In the genomic region with DNA sequence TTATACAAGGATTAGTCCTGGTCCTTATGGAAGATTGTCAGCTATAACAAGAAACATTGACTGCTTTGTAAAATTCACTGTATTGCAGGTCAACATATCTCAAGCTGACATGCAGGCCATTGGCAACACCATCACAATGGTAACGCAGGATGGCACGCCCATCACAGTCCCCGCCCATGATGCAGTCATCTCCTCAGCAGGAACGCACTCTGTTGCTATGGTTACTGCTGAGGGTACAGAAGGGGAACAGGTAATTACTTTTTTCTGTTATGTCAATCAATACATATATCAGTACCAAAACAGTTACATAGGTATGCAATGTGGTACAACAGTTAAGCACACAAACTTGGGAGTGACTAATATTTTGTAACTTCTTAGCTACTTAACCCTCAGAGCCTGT, we compare ENCODE assay signal across 1 cellular context.
TF ChIP-seq lines count a peak whose summit lies in the region.

No MANE protein-coding gene starts in this region.

TF ChIP-seq in HepG2, 621 proteins besides CTCF, POLR2A, EP300 and RAD21:
- TF ChIP-seq SALL1 (CRISPR knock-in tag; IDR thresholded peaks at IDR 0.05) (peak; percentile 51), SNRNP70 (IDR thresholded peaks at IDR 0.05; ENCODE audit: low read depth, low read length) (no peak), RFX1 (IDR thresholded peaks at IDR 0.05) (peak; percentile 75), RFX3 (CRISPR knock-in tag; IDR thresholded peaks at IDR 0.05) (peak; percentile 42; the same call in 1 of the 2 replicates)
- TF ChIP-seq, protein P1, sequence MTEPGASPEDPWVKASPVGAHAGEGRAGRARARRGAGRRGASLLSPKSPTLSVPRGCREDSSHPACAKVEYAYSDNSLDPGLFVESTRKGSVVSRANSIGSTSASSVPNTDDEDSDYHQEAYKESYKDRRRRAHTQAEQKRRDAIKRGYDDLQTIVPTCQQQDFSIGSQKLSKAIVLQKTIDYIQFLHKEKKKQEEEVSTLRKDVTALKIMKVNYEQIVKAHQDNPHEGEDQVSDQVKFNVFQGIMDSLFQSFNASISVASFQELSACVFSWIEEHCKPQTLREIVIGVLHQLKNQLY (CRISPR knock-in tag; IDR thresholded peaks at IDR 0.05), result no peak
